ENCODE assay signal across 18 cellular contexts in the genomic region with DNA sequence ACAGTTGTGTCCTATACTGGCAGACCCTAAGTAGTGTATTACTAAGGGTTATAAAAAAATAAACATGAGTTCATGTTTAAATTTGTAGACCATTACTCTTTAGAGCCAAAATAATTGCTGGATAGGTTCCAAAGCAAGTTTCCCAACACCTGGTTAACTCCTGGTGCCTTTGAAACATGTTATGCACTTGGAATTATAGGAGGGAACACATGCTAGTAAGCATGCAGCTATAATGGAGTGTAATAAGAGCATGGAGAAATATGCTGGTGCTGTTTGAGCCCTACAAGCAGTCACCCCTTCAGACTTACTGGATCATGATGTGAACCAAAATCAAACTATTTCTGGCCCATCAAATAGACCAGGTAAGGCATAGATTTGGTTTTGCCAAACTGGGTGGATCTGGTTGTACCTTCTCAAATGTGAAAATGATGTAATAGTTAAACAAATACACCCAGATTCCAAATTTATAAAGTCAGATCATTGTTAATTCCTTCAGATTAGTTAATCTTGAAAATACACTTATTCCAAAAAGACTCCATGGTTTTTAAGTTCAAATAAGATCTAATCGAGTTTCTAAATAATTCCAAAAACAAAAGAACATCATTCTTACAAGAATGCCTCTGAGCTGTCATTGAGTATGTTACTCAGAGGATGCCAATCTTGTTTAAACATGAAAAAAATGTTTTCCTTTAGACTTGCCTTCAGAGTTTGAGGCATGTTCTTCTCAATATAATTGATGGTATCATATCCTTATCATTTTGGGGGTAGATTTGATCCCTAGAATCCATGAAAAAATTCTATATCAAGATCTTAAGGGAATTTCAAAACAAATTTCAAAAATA.
"Had no signal": no experiment of that assay in that cellular context is flagged by ENCODE, and none has a peak within 500 bp of the region (broad histone marks: within the 10 kb centered on the region; RNA-seq: fewer than 3 reads in every experiment).

No MANE protein-coding gene starts in this region.

- H3K4me1 ChIP-seq: left lung, prostate gland, testis, upper lobe of right lung had no signal

- H3K27me3 ChIP-seq: dorsolateral prefrontal cortex, heart left ventricle, left lung, testis, upper lobe of right lung had no signal

- H3K27ac ChIP-seq: dorsolateral prefrontal cortex, heart left ventricle, left lung, prostate gland, testis, upper lobe of right lung had no signal

- H3K9me3 Mint-ChIP-seq: activated naive CD4-positive, alpha-beta T cell treated with anti-CD3 and anti-CD28 coated beads, Interleukin-2, amount 50 U/mL, for 72 hours; activated T-cell treated with anti-CD3 and anti-CD28 coated beads, Interleukin-2, amount 50 U/mL, for 24 hours; natural killer cell treated with Interleukin-12 subunit alpha and Interleukin-12 subunit beta and Interleukin-15 and Interleukin-18, amount 100 ng/mL, for 72 hours; stimulated activated naive CD8-positive, alpha-beta T cell treated with anti-CD3 and anti-CD28 coated beads, Interleukin-15, Interleukin-2, amounts not matched to agents 100 ng/mL and 50 ng/mL, for 24 hours had no signal

- H3K4me3 Mint-ChIP-seq: activated T-cell treated with anti-CD3 and anti-CD28 coated beads, Interleukin-2, amount 50 U/mL, for 24 hours; brain; memory B cell; natural killer cell treated with Interleukin-12 subunit alpha and Interleukin-12 subunit beta and Interleukin-15 and Interleukin-18, amount 100 ng/mL, for 72 hours; stimulated activated naive CD8-positive, alpha-beta T cell treated with anti-CD3 and anti-CD28 coated beads, Interleukin-15, Interleukin-2, amounts not matched to agents 100 ng/mL and 50 ng/mL, for 24 hours had no signal

- H3K27me3 Mint-ChIP-seq: activated T-cell treated with anti-CD3 and anti-CD28 coated beads, Interleukin-2, amount 50 U/mL, for 24 hours; brain; memory B cell; natural killer cell treated with Interleukin-12 subunit alpha and Interleukin-12 subunit beta and Interleukin-15 and Interleukin-18, amount 100 ng/mL, for 72 hours; stimulated activated naive CD8-positive, alpha-beta T cell treated with anti-CD3 and anti-CD28 coated beads, Interleukin-15, Interleukin-2, amounts not matched to agents 100 ng/mL and 50 ng/mL, for 24 hours had no signal

- H3K4me3 ChIP-seq: dorsolateral prefrontal cortex, heart left ventricle, left lung, prostate gland, testis, upper lobe of right lung had no signal

- ATAC-seq: activated naive CD4-positive, alpha-beta T cell treated with anti-CD3 and anti-CD28 coated beads, Interleukin-2, amount 50 U/mL, for 72 hours; heart left ventricle; left lung; natural killer cell treated with Interleukin-12 subunit alpha and Interleukin-12 subunit beta and Interleukin-15 and Interleukin-18, amount 100 ng/mL, for 72 hours; upper lobe of right lung had no signal

- H3K36me3 Mint-ChIP-seq: activated naive CD4-positive, alpha-beta T cell treated with anti-CD3 and anti-CD28 coated beads, Interleukin-2, amount 50 U/mL, for 72 hours had no signal

- H3K4me1 Mint-ChIP-seq: brain had no signal

- H3K36me3 ChIP-seq: heart left ventricle, left lung, prostate gland, upper lobe of right lung had no signal

- H3K9me3 ChIP-seq: heart left ventricle, left lung, prostate gland, testis, upper lobe of right lung had no signal

- DNase-seq: activated effector memory CD4-positive, alpha-beta T cell treated with Interleukin-2 at 50 U/mL for 16 hours; activated T-cell treated with anti-CD3 and anti-CD28 coated beads, Interleukin-2, amount 50 U/mL, for 24 hours; amniotic stem cell; dorsolateral prefrontal cortex; foreskin melanocyte; heart left ventricle; left lung; nucleus accumbens; stimulated activated CD4-positive, alpha-beta T cell treated with anti-CD3 and anti-CD28 coated beads, Interleukin-15, amount 100 ng/mL, for 24 hours; stimulated activated CD4-positive, alpha-beta T cell treated with anti-CD3 and anti-CD28 coated beads, Interleukin-4, amount 100 ng/mL, for 24 hours; testis; upper lobe of right lung had no signal

- H3K27ac Mint-ChIP-seq: activated naive CD4-positive, alpha-beta T cell treated with anti-CD3 and anti-CD28 coated beads, Interleukin-2, amount 50 U/mL, for 72 hours; activated T-cell treated with anti-CD3 and anti-CD28 coated beads, Interleukin-2, amount 50 U/mL, for 24 hours; brain; memory B cell; natural killer cell treated with Interleukin-12 subunit alpha and Interleukin-12 subunit beta and Interleukin-15 and Interleukin-18, amount 100 ng/mL, for 72 hours; stimulated activated naive CD8-positive, alpha-beta T cell treated with anti-CD3 and anti-CD28 coated beads, Interleukin-15, Interleukin-2, amounts not matched to agents 100 ng/mL and 50 ng/mL, for 24 hours had no signal
